8 cellular contexts compared by ENCODE assay signal in the genomic region with DNA sequence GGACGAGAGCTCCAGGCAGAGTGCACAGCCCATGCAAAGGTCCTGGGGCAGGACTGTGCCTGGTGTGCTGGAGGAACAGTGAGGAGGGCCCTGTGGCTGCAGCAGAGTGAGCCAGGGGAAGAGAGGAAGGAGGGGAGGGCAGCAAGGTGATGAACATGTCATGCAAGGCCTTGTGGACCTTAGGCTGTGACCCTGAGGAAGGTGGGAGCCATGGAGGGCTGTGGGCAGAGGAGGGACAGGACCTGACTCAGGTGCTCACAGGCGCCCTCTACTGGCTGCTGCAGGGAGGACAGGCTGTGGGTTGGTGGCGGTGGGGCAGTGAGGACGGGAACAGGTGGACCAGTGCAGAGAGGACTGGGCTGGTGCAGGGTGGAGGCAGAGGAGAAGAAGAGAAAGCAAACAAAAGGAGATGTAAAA.
A peak's percentile ranks its signal among the peaks of the same experiment; 100 is the strongest.
DNase-seq lines count a peak whose midpoint lies in the region; ATAC-seq, FAIRE-seq and TF ChIP-seq lines count a peak whose summit lies in the region.

No MANE protein-coding gene starts in this region.

- SMC1A ChIA-PET in GM12878 (lab: Charles Lee; ENCODE audit: uncharacterized antibody, unreplicated experiment), result interaction anchor here (0.8 to 1.1 kb wide), 2 partner anchors 9 to 357 kb away, joined by 3 to 4 read pairs; no protein-coding TSS in a partner anchor

- H3K4ac ChIP-seq in neuronal stem cell (ENCODE audit: low read length), result peak overlapping the region; percentile 76

- H3K4me3 ChIP-seq in GM12865 (ENCODE audit: low read depth, low read length), result no peak overlapping the region
- no peak overlapping the region for H3K4me3 ChIP-seq in GM12878
- peak overlapping the region in 1 of 2 donors; percentile 5 for H3K4me3 ChIP-seq in neuronal stem cell (ENCODE audit: low read length in 2 of 2)

- no peak overlapping the region for H4K91ac ChIP-seq in neuronal stem cell (ENCODE audit: low read depth, low read length, poor library complexity)

- POLR2A ChIA-PET in GM12878 (lab: Charles Lee), result interaction anchor here (0.6 kb wide), 1 partner anchor 24 kb away, joined by 3 read pairs; no protein-coding TSS in a partner anchor

- intact Hi-C loops in GM12878 (cut with micrococcal nuclease; ENCODE audit: unreplicated experiment), result no loop called here

- WGBS in GM12878 (ENCODE audit: insufficient coverage, insufficient replicate concordance, low lambda C conversion rate, missing lambda C conversion rate), result 14% methylated on average over 4 of the region's 4 CpGs
- WGBS in neuronal stem cell (ENCODE audit: extremely low coverage in 2 of 2, insufficient read length in 2 of 2, insufficient replicate concordance in 1 of 2), 2 donors, result no CpG with 5 or more reads among the region's 4 CpGs

- no peaks in the 10 kb centered on the region for H3K4me1 ChIP-seq in GM12878 (ENCODE audit: control insufficient read depth, insufficient read depth, low read length)
- H3K4me1 ChIP-seq in neuronal stem cell (ENCODE audit: control insufficient read depth in 2 of 2, insufficient read depth in 1 of 2, low read depth in 1 of 2, low read length in 2 of 2), result no peaks in the 10 kb centered on the region

- H2BK5ac ChIP-seq in neuronal stem cell (ENCODE audit: low read length), result no peak overlapping the region

- RAD21 ChIA-PET in GM12878 (lab: Charles Lee; ENCODE audit: unreplicated experiment), result no interaction called here

- TF ChIP-seq CTCF in GM12865 (IDR thresholded peaks at IDR 0.05; ENCODE audit: insufficient read depth, low read depth, low read length, missing control alignments) (peak; percentile 75), GM12878 (IDR thresholded peaks at IDR 0.05 in 2 of 3, conservative IDR thresholded peaks at IDR 0.05 in 1 of 3; ENCODE audit: control insufficient read depth in 2 of 3, extremely low read depth in 1 of 3, insufficient read depth in 1 of 3, low read depth in 3 of 3, low read length in 3 of 3) (peak; percentile 36 to 82 (median 67))

- TF ChIP-seq EP300 in GM12878 (IDR thresholded peaks at IDR 0.05; ENCODE audit: borderline replicate concordance in 1 of 2, control insufficient read depth in 1 of 2, low read depth in 2 of 2, low read length in 2 of 2), result no peak

- ATAC-seq in GM12878 (peak; percentile 69), GM19351 (IDR thresholded peaks at IDR 0.05; ENCODE audit: unreplicated experiment) (no peak), GM21737 (IDR thresholded peaks at IDR 0.05; ENCODE audit: unreplicated experiment) (no peak), HG03045 (IDR thresholded peaks at IDR 0.05; ENCODE audit: unreplicated experiment) (no peak)

- in situ Hi-C loops in GM12878 (cut with MboI), result no loop called here

- H3K79me1 ChIP-seq in neuronal stem cell (ENCODE audit: low read depth, low read length), result peaks cover 1% of the 10 kb centered on the region

- DNase-seq in GM12865 (ENCODE audit: low read depth), result peak; percentile 38
- peak in 4 of 5 experiments; percentile 24 to 34 (median 32) for DNase-seq in T-helper 2 cell
- no peak for DNase-seq in GM12878 (ENCODE audit: low read depth, low spot score)
- no peak for DNase-seq in neuronal stem cell (ENCODE audit: low spot score)
- DNase-seq in T1000 (lab: John Stamatoyannopoulos, UW), result no peak

- no peak overlapping the region for H2BK120ac ChIP-seq in neuronal stem cell (ENCODE audit: low read depth, low read length)

- H2AK5ac ChIP-seq in neuronal stem cell (ENCODE audit: low read depth, low read length), result peak overlapping the region; percentile 94

- H3K9ac ChIP-seq in GM12878 (ENCODE audit: control insufficient read depth, insufficient read depth, low read length) (no peak overlapping the region), neuronal stem cell (ENCODE audit: low read depth, low read length, poor library complexity) (peak overlapping the region; percentile 21)

- BruUV-seq in GM12878 (replicated peaks; lab: Mats Ljungman, UMichigan), result no TSS peak

- FAIRE-seq in GM12878 (lab: Jason Lieb, UNC), result no peak

- no peak for TF ChIP-seq POLR2A in GM12878 (IDR thresholded peaks at IDR 0.05; ENCODE audit: low read depth, low read length)

- H3K27me3 ChIP-seq in GM12878 (replicated peaks in 1 of 2; ENCODE audit: control insufficient read depth in 2 of 2, insufficient read depth in 2 of 2, low read length in 1 of 2), result no peaks in the 10 kb centered on the region
- no peaks in the 10 kb centered on the region for H3K27me3 ChIP-seq in neuronal stem cell (ENCODE audit: control insufficient read depth in 3 of 3, insufficient read depth in 3 of 3, low read depth in 1 of 3, low read length in 3 of 3)

- H2BK15ac ChIP-seq in neuronal stem cell (ENCODE audit: low read length), result peak overlapping the region; percentile 58

- no peaks in the 10 kb centered on the region for H3K79me2 ChIP-seq in GM12878 (ENCODE audit: control insufficient read depth, insufficient read depth, low read length)

- H3K9me3 ChIP-seq in GM12878 (replicated peaks; ENCODE audit: control insufficient read depth, insufficient read depth, low read length) (no peaks in the 10 kb centered on the region), neuronal stem cell (replicated peaks in 1 of 2; ENCODE audit: control insufficient read depth in 2 of 2, insufficient read depth in 1 of 2, low read depth in 1 of 2, low read length in 2 of 2) (peaks cover 3 to 5% of the 10 kb centered on the region in 2 donors)

- H3K23ac ChIP-seq in neuronal stem cell (ENCODE audit: low read depth, low read length, poor library complexity), result peak overlapping the region; percentile 85

- H3K36me3 ChIP-seq in GM12878 (ENCODE audit: control insufficient read depth in 2 of 2, insufficient read depth in 2 of 2, low read length in 1 of 2) (no peaks in the 10 kb centered on the region), neuronal stem cell (replicated peaks in 1 of 2; ENCODE audit: control insufficient read depth in 2 of 2, insufficient read depth in 2 of 2, low read length in 2 of 2) (no peaks in the 10 kb centered on the region)

- no peak overlapping the region for H3K4me2 ChIP-seq in GM12878 (ENCODE audit: control insufficient read depth, insufficient read depth)
- H3K4me2 ChIP-seq in neuronal stem cell (ENCODE audit: insufficient read depth, low read length, poor library complexity, severe bottlenecking), result no peak overlapping the region

- TF ChIP-seq RAD21 in GM12878 (IDR thresholded peaks at IDR 0.05; ENCODE audit: insufficient read depth, low read depth, low read length), result 0 out of 2 replicates have a peak, but pooled peaks have one; percentile 27

- CTCF ChIA-PET in GM12878 (lab: Yijun Ruan, JAX), result interaction anchor here (0.7 to 1.3 kb wide), 5 partner anchors 9 to 306 kb away, joined by 3 to 5 read pairs (median 3); no protein-coding TSS in a partner anchor

- H3K18ac ChIP-seq in neuronal stem cell (ENCODE audit: low read length), result peak overlapping the region; percentile 85

- no peak overlapping the region for H2AFZ ChIP-seq in GM12878 (ENCODE audit: control insufficient read depth, low read depth, low read length)
- H2AFZ ChIP-seq in neuronal stem cell (ENCODE audit: low read length), result no peak overlapping the region

- H4K8ac ChIP-seq in neuronal stem cell (ENCODE audit: low read depth, low read length), result no peak overlapping the region

- no peak overlapping the region for H3K14ac ChIP-seq in neuronal stem cell (ENCODE audit: low read length)

- no peaks in the 10 kb centered on the region for H4K20me1 ChIP-seq in GM12878 (ENCODE audit: control insufficient read depth, insufficient read depth)

- peak overlapping the region; percentile 100 for H2BK12ac ChIP-seq in neuronal stem cell (ENCODE audit: low read length)

- no peak overlapping the region for H3K27ac ChIP-seq in GM12878 (ENCODE audit: control insufficient read depth, insufficient read depth)
- no peak overlapping the region for H3K27ac ChIP-seq in neuronal stem cell (replicated peaks; ENCODE audit: low read length)

TF ChIP-seq in GM12878, 131 proteins besides CTCF, POLR2A, EP300 and RAD21:
- TF ChIP-seq RBBP5 (conservative IDR thresholded peaks at IDR 0.05), result no peak
- peak; percentile 44 for TF ChIP-seq SMC3 (IDR thresholded peaks at IDR 0.05; ENCODE audit: borderline replicate concordance, low read length)
- peak; percentile 90; the same call in 1 of the 2 replicates for TF ChIP-seq SMARCA5 (IDR thresholded peaks at IDR 0.05)
- no peak for TF ChIP-seq PAX5 (IDR thresholded peaks at IDR 0.05; ENCODE audit: borderline replicate concordance, low read depth, low read length)

Comparison
In these comparisons a context has a peak if more than half of its experiments do, and no peak if none do; other contexts are left out.
1. DNase-seq: peak in GM12865 (single experiment) and T-helper 2 cell (4 of 5); none in GM12878 (single experiment), neuronal stem cell (single experiment) and T1000 (single experiment).